In the genomic region with DNA sequence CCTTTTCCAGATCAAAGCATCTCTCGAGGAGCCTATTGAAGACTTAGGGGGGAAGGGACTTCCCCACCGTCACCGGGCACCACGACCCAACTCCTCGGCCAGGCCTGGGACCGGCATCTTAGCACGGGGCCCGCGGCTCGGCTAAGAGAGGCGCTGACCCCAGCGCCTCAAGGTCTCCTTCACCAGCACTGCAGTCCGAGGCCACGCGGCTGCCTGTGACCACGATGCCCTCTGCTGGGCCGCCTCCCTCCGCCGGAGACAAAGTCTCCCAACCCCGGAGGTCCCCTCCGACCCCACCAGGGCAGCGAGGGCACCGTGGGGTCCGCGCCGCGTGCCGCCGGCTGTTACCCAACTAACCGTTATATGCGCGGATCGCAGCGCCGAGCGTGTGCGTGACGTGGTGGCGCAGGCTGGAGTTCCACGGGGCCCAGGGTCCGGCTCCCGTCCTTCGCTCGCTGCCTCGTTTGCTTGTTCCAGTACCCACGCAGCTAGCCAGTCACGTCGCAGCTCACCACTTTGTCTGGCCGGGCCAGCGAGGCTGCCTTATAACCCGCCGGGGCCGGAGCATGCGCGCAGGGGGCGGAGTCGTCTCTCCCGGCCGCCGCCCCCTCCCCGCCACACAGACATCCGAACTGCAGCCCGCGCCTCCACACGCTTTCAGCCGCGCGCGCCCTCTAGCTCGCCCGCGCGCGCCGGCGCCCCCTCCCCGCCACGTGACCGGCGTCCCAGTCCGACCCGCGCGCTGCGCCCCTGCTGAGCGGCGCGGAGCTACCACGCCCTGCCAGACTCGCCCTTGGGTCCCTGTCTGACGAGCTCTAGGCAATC, we compare ENCODE assay signal across 1 cellular context.
TF ChIP-seq lines count a peak whose summit lies in the region.

A gene with protein sequence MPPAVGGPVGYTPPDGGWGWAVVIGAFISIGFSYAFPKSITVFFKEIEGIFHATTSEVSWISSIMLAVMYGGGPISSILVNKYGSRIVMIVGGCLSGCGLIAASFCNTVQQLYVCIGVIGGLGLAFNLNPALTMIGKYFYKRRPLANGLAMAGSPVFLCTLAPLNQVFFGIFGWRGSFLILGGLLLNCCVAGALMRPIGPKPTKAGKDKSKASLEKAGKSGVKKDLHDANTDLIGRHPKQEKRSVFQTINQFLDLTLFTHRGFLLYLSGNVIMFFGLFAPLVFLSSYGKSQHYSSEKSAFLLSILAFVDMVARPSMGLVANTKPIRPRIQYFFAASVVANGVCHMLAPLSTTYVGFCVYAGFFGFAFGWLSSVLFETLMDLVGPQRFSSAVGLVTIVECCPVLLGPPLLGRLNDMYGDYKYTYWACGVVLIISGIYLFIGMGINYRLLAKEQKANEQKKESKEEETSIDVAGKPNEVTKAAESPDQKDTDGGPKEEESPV (minus strand): TSS at position 519 of the 825 bp plus-strand sequence. CDS start 26,888 bp downstream, outside the sequence.

TF ChIP-seq in HEK293, 187 proteins besides CTCF, POLR2A, EP300 and RAD21 (continued from another document and continues in another):
- TF ChIP-seq, protein P1, sequence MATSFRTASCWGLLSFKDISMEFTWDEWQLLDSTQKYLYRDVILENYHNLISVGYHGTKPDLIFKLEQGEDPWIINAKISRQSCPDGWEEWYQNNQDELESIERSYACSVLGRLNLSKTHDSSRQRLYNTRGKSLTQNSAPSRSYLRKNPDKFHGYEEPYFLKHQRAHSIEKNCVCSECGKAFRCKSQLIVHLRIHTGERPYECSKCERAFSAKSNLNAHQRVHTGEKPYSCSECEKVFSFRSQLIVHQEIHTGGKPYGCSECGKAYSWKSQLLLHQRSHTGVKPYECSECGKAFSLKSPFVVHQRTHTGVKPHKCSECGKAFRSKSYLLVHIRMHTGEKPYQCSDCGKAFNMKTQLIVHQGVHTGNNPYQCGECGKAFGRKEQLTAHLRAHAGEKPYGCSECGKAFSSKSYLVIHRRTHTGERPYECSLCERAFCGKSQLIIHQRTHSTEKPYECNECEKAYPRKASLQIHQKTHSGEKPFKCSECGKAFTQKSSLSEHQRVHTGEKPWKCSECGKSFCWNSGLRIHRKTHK (tag by site-specific recombination; IDR thresholded peaks at IDR 0.05), result no peak
- TF ChIP-seq, protein P2, sequence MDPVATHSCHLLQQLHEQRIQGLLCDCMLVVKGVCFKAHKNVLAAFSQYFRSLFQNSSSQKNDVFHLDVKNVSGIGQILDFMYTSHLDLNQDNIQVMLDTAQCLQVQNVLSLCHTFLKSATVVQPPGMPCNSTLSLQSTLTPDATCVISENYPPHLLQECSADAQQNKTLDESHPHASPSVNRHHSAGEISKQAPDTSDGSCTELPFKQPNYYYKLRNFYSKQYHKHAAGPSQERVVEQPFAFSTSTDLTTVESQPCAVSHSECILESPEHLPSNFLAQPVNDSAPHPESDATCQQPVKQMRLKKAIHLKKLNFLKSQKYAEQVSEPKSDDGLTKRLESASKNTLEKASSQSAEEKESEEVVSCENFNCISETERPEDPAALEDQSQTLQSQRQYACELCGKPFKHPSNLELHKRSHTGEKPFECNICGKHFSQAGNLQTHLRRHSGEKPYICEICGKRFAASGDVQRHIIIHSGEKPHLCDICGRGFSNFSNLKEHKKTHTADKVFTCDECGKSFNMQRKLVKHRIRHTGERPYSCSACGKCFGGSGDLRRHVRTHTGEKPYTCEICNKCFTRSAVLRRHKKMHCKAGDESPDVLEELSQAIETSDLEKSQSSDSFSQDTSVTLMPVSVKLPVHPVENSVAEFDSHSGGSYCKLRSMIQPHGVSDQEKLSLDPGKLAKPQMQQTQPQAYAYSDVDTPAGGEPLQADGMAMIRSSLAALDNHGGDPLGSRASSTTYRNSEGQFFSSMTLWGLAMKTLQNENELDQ (tag by site-specific recombination; IDR thresholded peaks at IDR 0.05; ENCODE audit: low read depth), result no peak
- TF ChIP-seq, protein P3, sequence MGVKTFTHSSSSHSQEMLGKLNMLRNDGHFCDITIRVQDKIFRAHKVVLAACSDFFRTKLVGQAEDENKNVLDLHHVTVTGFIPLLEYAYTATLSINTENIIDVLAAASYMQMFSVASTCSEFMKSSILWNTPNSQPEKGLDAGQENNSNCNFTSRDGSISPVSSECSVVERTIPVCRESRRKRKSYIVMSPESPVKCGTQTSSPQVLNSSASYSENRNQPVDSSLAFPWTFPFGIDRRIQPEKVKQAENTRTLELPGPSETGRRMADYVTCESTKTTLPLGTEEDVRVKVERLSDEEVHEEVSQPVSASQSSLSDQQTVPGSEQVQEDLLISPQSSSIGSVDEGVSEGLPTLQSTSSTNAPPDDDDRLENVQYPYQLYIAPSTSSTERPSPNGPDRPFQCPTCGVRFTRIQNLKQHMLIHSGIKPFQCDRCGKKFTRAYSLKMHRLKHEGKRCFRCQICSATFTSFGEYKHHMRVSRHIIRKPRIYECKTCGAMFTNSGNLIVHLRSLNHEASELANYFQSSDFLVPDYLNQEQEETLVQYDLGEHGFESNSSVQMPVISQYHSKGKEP (tag by site-specific recombination; IDR thresholded peaks at IDR 0.05), result peak; percentile 86
- TF ChIP-seq, protein P4, sequence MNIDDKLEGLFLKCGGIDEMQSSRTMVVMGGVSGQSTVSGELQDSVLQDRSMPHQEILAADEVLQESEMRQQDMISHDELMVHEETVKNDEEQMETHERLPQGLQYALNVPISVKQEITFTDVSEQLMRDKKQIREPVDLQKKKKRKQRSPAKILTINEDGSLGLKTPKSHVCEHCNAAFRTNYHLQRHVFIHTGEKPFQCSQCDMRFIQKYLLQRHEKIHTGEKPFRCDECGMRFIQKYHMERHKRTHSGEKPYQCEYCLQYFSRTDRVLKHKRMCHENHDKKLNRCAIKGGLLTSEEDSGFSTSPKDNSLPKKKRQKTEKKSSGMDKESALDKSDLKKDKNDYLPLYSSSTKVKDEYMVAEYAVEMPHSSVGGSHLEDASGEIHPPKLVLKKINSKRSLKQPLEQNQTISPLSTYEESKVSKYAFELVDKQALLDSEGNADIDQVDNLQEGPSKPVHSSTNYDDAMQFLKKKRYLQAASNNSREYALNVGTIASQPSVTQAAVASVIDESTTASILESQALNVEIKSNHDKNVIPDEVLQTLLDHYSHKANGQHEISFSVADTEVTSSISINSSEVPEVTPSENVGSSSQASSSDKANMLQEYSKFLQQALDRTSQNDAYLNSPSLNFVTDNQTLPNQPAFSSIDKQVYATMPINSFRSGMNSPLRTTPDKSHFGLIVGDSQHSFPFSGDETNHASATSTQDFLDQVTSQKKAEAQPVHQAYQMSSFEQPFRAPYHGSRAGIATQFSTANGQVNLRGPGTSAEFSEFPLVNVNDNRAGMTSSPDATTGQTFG (tag by site-specific recombination; IDR thresholded peaks at IDR 0.05; ENCODE audit: borderline replicate concordance), result no peak
- TF ChIP-seq ZNF155 (tag by site-specific recombination; IDR thresholded peaks at IDR 0.05) (no peak), ZNF501 (tag by site-specific recombination; IDR thresholded peaks at IDR 0.05) (peak; percentile 89), SP2 (tag by site-specific recombination; IDR thresholded peaks at IDR 0.05) (peak; percentile 53), MZF1 (tag by site-specific recombination; IDR thresholded peaks at IDR 0.05; ENCODE audit: borderline replicate concordance) (no peak; the same call in 1 of the 2 replicates), ZNF16 (tag by site-specific recombination; IDR thresholded peaks at IDR 0.05; ENCODE audit: low read depth) (no peak), ZNF629 (tag by site-specific recombination; IDR thresholded peaks at IDR 0.05) (peak; percentile 56), KLF9 (tag by site-specific recombination; IDR thresholded peaks at IDR 0.05; ENCODE audit: low read depth) (peak; percentile 86), PRDM1 (tag by site-specific recombination; IDR thresholded peaks at IDR 0.05) (no peak), ZNF404 (tag by site-specific recombination; IDR thresholded peaks at IDR 0.05) (no peak), GFI1B (tag by site-specific recombination; IDR thresholded peaks at IDR 0.05) (no peak), ZNF335 (tag by site-specific recombination; conservative IDR thresholded peaks at IDR 0.05) (peak; percentile 90), OVOL3 (tag by site-specific recombination; IDR thresholded peaks at IDR 0.05) (peak; percentile 63; the same call in 1 of the 2 replicates), ZSCAN30 (tag by site-specific recombination; IDR thresholded peaks at IDR 0.05) (peak; percentile 92), ZNF2 (tag by site-specific recombination; IDR thresholded peaks at IDR 0.05) (peak; percentile 90), ZNF571 (tag by site-specific recombination; IDR thresholded peaks at IDR 0.05) (no peak), ZNF623 (tag by site-specific recombination; IDR thresholded peaks at IDR 0.05) (no peak), ZBTB21 (tag by site-specific recombination; IDR thresholded peaks at IDR 0.05) (peak; percentile 33; the same call in 1 of the 2 replicates), ZNF169 (tag by site-specific recombination; IDR thresholded peaks at IDR 0.05) (no peak), ZNF558 (tag by site-specific recombination; IDR thresholded peaks at IDR 0.05) (no peak), ZNF274 (IDR thresholded peaks at IDR 0.05; ENCODE audit: low read length) (no peak), ZNF274 (tag by site-specific recombination; IDR thresholded peaks at IDR 0.05; ENCODE audit: borderline replicate concordance) (no peak)
- TF ChIP-seq, protein P5, sequence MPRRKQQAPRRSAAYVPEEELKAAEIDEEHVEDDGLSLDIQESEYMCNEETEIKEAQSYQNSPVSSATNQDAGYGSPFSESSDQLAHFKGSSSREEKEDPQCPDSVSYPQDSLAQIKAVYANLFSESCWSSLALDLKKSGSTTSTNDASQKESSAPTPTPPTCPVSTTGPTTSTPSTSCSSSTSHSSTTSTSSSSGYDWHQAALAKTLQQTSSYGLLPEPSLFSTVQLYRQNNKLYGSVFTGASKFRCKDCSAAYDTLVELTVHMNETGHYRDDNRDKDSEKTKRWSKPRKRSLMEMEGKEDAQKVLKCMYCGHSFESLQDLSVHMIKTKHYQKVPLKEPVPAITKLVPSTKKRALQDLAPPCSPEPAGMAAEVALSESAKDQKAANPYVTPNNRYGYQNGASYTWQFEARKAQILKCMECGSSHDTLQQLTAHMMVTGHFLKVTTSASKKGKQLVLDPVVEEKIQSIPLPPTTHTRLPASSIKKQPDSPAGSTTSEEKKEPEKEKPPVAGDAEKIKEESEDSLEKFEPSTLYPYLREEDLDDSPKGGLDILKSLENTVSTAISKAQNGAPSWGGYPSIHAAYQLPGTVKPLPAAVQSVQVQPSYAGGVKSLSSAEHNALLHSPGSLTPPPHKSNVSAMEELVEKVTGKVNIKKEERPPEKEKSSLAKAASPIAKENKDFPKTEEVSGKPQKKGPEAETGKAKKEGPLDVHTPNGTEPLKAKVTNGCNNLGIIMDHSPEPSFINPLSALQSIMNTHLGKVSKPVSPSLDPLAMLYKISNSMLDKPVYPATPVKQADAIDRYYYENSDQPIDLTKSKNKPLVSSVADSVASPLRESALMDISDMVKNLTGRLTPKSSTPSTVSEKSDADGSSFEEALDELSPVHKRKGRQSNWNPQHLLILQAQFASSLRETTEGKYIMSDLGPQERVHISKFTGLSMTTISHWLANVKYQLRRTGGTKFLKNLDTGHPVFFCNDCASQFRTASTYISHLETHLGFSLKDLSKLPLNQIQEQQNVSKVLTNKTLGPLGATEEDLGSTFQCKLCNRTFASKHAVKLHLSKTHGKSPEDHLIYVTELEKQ (tag by site-specific recombination; IDR thresholded peaks at IDR 0.05; ENCODE audit: borderline replicate concordance), result no peak
- TF ChIP-seq, protein P6, sequence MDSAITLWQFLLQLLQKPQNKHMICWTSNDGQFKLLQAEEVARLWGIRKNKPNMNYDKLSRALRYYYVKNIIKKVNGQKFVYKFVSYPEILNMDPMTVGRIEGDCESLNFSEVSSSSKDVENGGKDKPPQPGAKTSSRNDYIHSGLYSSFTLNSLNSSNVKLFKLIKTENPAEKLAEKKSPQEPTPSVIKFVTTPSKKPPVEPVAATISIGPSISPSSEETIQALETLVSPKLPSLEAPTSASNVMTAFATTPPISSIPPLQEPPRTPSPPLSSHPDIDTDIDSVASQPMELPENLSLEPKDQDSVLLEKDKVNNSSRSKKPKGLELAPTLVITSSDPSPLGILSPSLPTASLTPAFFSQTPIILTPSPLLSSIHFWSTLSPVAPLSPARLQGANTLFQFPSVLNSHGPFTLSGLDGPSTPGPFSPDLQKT (IDR thresholded peaks at IDR 0.05; ENCODE audit: borderline replicate concordance, low read depth, low read length), result no peak
- TF ChIP-seq, protein P7, sequence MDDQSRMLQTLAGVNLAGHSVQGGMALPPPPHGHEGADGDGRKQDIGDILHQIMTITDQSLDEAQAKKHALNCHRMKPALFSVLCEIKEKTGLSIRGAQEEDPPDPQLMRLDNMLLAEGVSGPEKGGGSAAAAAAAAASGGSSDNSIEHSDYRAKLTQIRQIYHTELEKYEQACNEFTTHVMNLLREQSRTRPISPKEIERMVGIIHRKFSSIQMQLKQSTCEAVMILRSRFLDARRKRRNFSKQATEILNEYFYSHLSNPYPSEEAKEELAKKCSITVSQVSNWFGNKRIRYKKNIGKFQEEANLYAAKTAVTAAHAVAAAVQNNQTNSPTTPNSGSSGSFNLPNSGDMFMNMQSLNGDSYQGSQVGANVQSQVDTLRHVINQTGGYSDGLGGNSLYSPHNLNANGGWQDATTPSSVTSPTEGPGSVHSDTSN (CRISPR knock-in tag; IDR thresholded peaks at IDR 0.05), result 0 out of 2 replicates have a peak, but pooled peaks have one; percentile 16
- TF ChIP-seq, protein P8, sequence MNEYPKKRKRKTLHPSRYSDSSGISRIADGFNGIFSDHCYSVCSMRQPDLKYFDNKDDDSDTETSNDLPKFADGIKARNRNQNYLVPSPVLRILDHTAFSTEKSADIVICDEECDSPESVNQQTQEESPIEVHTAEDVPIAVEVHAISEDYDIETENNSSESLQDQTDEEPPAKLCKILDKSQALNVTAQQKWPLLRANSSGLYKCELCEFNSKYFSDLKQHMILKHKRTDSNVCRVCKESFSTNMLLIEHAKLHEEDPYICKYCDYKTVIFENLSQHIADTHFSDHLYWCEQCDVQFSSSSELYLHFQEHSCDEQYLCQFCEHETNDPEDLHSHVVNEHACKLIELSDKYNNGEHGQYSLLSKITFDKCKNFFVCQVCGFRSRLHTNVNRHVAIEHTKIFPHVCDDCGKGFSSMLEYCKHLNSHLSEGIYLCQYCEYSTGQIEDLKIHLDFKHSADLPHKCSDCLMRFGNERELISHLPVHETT (tag by site-specific recombination; IDR thresholded peaks at IDR 0.05), result peak; percentile 23; the same call in 1 of the 2 replicates
- TF ChIP-seq, protein P9, sequence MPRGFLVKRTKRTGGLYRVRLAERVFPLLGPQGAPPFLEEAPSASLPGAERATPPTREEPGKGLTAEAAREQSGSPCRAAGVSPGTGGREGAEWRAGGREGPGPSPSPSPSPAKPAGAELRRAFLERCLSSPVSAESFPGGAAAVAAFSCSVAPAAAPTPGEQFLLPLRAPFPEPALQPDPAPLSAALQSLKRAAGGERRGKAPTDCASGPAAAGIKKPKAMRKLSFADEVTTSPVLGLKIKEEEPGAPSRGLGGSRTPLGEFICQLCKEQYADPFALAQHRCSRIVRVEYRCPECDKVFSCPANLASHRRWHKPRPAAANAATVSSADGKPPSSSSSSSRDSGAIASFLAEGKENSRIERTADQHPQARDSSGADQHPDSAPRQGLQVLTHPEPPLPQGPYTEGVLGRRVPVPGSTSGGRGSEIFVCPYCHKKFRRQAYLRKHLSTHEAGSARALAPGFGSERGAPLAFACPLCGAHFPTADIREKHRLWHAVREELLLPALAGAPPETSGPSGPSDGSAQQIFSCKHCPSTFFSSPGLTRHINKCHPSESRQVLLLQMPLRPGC (tag by site-specific recombination; IDR thresholded peaks at IDR 0.05), result peak; percentile 37; the same call in 1 of the 2 replicates
- TF ChIP-seq, protein P10, sequence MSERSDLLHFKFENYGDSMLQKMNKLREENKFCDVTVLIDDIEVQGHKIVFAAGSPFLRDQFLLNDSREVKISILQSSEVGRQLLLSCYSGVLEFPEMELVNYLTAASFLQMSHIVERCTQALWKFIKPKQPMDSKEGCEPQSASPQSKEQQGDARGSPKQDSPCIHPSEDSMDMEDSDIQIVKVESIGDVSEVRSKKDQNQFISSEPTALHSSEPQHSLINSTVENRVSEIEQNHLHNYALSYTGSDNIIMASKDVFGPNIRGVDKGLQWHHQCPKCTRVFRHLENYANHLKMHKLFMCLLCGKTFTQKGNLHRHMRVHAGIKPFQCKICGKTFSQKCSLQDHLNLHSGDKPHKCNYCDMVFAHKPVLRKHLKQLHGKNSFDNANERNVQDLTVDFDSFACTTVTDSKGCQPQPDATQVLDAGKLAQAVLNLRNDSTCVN (tag by site-specific recombination; optimal IDR thresholded peaks at IDR 0.05), result peak; percentile 90
